In the genomic region with DNA sequence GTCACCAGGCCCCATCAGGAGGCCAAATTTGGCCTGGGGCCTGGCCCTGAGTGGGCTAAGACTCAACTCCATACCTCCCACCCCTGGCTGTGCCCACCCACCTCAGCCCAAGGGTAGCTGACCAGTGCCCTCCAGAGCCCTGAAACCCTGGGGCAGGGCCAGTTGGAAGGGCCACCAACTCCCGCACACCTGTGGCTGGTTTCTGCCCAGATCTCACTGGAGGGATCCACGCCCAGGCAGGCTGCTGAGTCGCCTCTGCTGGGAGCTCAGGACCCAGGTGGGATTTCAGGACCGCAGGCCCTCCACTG, we compare ENCODE assay signal across 15 cellular contexts. TPM values are rescaled to one million over a fixed set of nuclear protein-coding genes. Genes with fewer than 3 reads are reported as not detected.
DNase-seq lines count a peak whose midpoint lies in the region; ATAC-seq, FAIRE-seq and TF ChIP-seq lines count a peak whose summit lies in the region.
"Had no signal": no experiment of that assay in that cellular context is flagged by ENCODE, and none has a peak within 500 bp of the region (broad histone marks: within the 10 kb centered on the region; RNA-seq: fewer than 3 reads in every experiment).

No MANE protein-coding gene starts in this region.

- H3K4me3 ChIP-seq in A549, result no peak overlapping the region
- no peak overlapping the region for H3K4me3 ChIP-seq in Panc1 (ENCODE audit: low read depth in 2 of 2, low read length in 2 of 2)
- no peak overlapping the region for H3K4me3 ChIP-seq in hepatocyte
- H3K4me3 ChIP-seq in prostate gland, result no peak overlapping the region
- no peak overlapping the region for H3K4me3 ChIP-seq in naive thymus-derived CD4-positive, alpha-beta T cell (ENCODE audit: low read length)
- H3K4me3 ChIP-seq: gastroesophageal sphincter, sigmoid colon had no signal

- H4K20me1 ChIP-seq in hepatocyte (ENCODE audit: insufficient read depth, poor library complexity, severe bottlenecking), result no peaks in the 10 kb centered on the region

- POLR2A ChIA-PET in A549 (lab: Yijun Ruan, JAX), result interaction anchor here (0.6 to 1.6 kb wide), 2 partner anchors 10 to 20 kb away, joined by 3 to 4 read pairs; no protein-coding TSS in a partner anchor
- POLR2A ChIA-PET in Panc1 (lab: Charles Lee), result interaction anchor here (0.5 to 1.0 kb wide), 3 partner anchors 11 to 34 kb away, joined by 3 read pairs; a partner anchor contains a TSS
- POLR2A ChIA-PET in naive thymus-derived CD4-positive, alpha-beta T cell (lab: Charles Lee), result interaction anchor here (1.1 to 1.5 kb wide), 2 partner anchors 9 to 11 kb away, joined by 4 to 5 read pairs; a partner anchor contains a TSS

- no TSS peak for BruUV-seq in Panc1 (replicated peaks; lab: Mats Ljungman, UMichigan)

- TF ChIP-seq CTCF in A549 (IDR thresholded peaks at IDR 0.05), result no peak
- TF ChIP-seq CTCF in Panc1 (IDR thresholded peaks at IDR 0.05), result no peak
- TF ChIP-seq CTCF in hepatocyte (IDR thresholded peaks at IDR 0.05; ENCODE audit: poor library complexity), result no peak
- TF ChIP-seq CTCF in prostate gland (IDR thresholded peaks at IDR 0.05), result no peak

- H3K4me1 Mint-ChIP-seq in naive thymus-derived CD4-positive, alpha-beta T cell, result peaks cover 0 to 3% (median 0%) of the 10 kb centered on the region in 7 donors
- H3K4me1 Mint-ChIP-seq in activated T-helper 17 cell treated with anti-CD3 and anti-CD28 coated beads, Interleukin-2, amount 50 U/mL, for 72 hours, result no peaks in the 10 kb centered on the region
- H3K4me1 Mint-ChIP-seq: natural killer cell had no signal

- H3K9me3 ChIP-seq in A549 (no peaks in the 10 kb centered on the region), Panc1 (ENCODE audit: control insufficient read depth, insufficient read depth, low read depth, low read length) (no peaks in the 10 kb centered on the region), hepatocyte (ENCODE audit: low read depth) (no peaks in the 10 kb centered on the region), prostate gland (no peaks in the 10 kb centered on the region)
- no peaks in the 10 kb centered on the region for H3K9me3 ChIP-seq in naive thymus-derived CD4-positive, alpha-beta T cell (ENCODE audit: control insufficient read depth in 2 of 3, low read length in 3 of 3)
- H3K9me3 ChIP-seq: gastroesophageal sphincter, sigmoid colon had no signal

- no peak for TF ChIP-seq EP300 in A549 (IDR thresholded peaks at IDR 0.05)

- H3K4me3 Mint-ChIP-seq in naive thymus-derived CD4-positive, alpha-beta T cell, result no peak overlapping the region
- H3K4me3 Mint-ChIP-seq in activated T-helper 17 cell treated with anti-CD3 and anti-CD28 coated beads, Interleukin-2, amount 50 U/mL, for 72 hours, result no peak overlapping the region
- H3K4me3 Mint-ChIP-seq: natural killer cell had no signal

- H3K9me2 ChIP-seq in hepatocyte (replicated peaks; ENCODE audit: insufficient read depth), result no peaks in the 10 kb centered on the region

- H3K4me1 ChIP-seq in A549 (peaks cover 55% of the 10 kb centered on the region), Panc1 (ENCODE audit: control insufficient read depth, insufficient read depth, low read length) (peaks cover 66% of the 10 kb centered on the region), hepatocyte (ENCODE audit: insufficient read depth) (peaks cover 73% of the 10 kb centered on the region), prostate gland (replicated peaks) (peaks cover 70% of the 10 kb centered on the region)
- peaks cover 0 to 6% of the 10 kb centered on the region in 2 donors for H3K4me1 ChIP-seq in naive thymus-derived CD4-positive, alpha-beta T cell (ENCODE audit: control insufficient read depth in 2 of 2, insufficient read depth in 2 of 2, low read length in 2 of 2)

- no peaks in the 10 kb centered on the region for H3K27me3 ChIP-seq in Panc1 (ENCODE audit: control insufficient read depth, insufficient read depth, low read length)
- no peaks in the 10 kb centered on the region for H3K27me3 ChIP-seq in hepatocyte
- H3K27me3 ChIP-seq in prostate gland (replicated peaks; ENCODE audit: insufficient read depth), result no peaks in the 10 kb centered on the region
- no peaks in the 10 kb centered on the region for H3K27me3 ChIP-seq in naive thymus-derived CD4-positive, alpha-beta T cell (ENCODE audit: control insufficient read depth in 2 of 2, insufficient read depth in 2 of 2, low read length in 2 of 2)
- H3K27me3 ChIP-seq: gastroesophageal sphincter, sigmoid colon had no signal

- no peak overlapping the region for H3K27ac Mint-ChIP-seq in naive thymus-derived CD4-positive, alpha-beta T cell
- H3K27ac Mint-ChIP-seq in activated T-helper 17 cell treated with anti-CD3 and anti-CD28 coated beads, Interleukin-2, amount 50 U/mL, for 72 hours, result no peak overlapping the region
- H3K27ac Mint-ChIP-seq: natural killer cell had no signal

- H3K79me2 ChIP-seq in hepatocyte, result no peaks in the 10 kb centered on the region

- H3K4me2 ChIP-seq in A549 (peak overlapping the region; percentile 67), hepatocyte (peak overlapping the region; percentile 59)

- DNase-seq in A549 (ENCODE audit: low read depth in 1 of 2, low spot score in 1 of 2) (no peak), Panc1 (ENCODE audit: low read depth, low spot score) (no peak), hepatocyte (ENCODE audit: low spot score) (no peak), prostate gland (ENCODE audit: low spot score) (no peak), midbrain (lab: John Stamatoyannopoulos, UW) (no peak), NCI-H345 (lab: John Stamatoyannopoulos, UW) (no peak)
- no peak for DNase-seq in naive thymus-derived CD4-positive, alpha-beta T cell
- DNase-seq: activated CD4-positive, alpha-beta T cell treated with anti-CD3 and anti-CD28 coated beads for 48 hours; DMS 273 treated with DMSO at 0.1 percent for 48 hours; effector CD8-positive, alpha-beta T cell; natural killer cell; sigmoid colon had no signal

- in situ Hi-C loops in Panc1 (cut with HindIII; ENCODE audit: low pct_unique_long_range_greater_than_20kb, low sequenced_read_pairs), result no loop called here

- intact Hi-C loops in Panc1 (cut with micrococcal nuclease; ENCODE audit: unreplicated experiment) (no loop called here), prostate gland (cut with DNase I) (no loop called here)
- intact Hi-C loops in naive thymus-derived CD4-positive, alpha-beta T cell (cut with micrococcal nuclease), result no loop called here

- CTCF ChIA-PET in A549 (lab: Yijun Ruan, JAX), result interaction anchor here (2.2 kb wide), 1 partner anchor 79 kb away, joined by 10 read pairs; no protein-coding TSS in a partner anchor
- CTCF ChIA-PET in Panc1 (lab: Charles Lee), result no interaction called here
- CTCF ChIA-PET in naive thymus-derived CD4-positive, alpha-beta T cell (lab: Charles Lee), result interaction anchor here (0.9 to 1.8 kb wide), 2 partner anchors 9 to 40 kb away, joined by 3 to 4 read pairs; a partner anchor contains a TSS

- no peaks in the 10 kb centered on the region for H3K27me3 Mint-ChIP-seq in naive thymus-derived CD4-positive, alpha-beta T cell
- H3K27me3 Mint-ChIP-seq in activated T-helper 17 cell treated with anti-CD3 and anti-CD28 coated beads, Interleukin-2, amount 50 U/mL, for 72 hours, result no peaks in the 10 kb centered on the region

- WGBS in A549 (ENCODE audit: missing lambda C conversion rate), result no CpG with 5 or more reads among the region's 4 CpGs
- 44% methylated on average over 2 of the region's 4 CpGs for WGBS in hepatocyte (ENCODE audit: low lambda C conversion rate, missing lambda C conversion rate)
- WGBS in prostate gland, result 66% methylated on average over 4 of the region's 4 CpGs

- H3K36me3 ChIP-seq in Panc1 (ENCODE audit: control insufficient read depth, insufficient read depth, low read length) (no peaks in the 10 kb centered on the region), hepatocyte (replicated peaks; ENCODE audit: insufficient read depth, low read depth) (no peaks in the 10 kb centered on the region), prostate gland (no peaks in the 10 kb centered on the region)
- no peaks in the 10 kb centered on the region for H3K36me3 ChIP-seq in naive thymus-derived CD4-positive, alpha-beta T cell (ENCODE audit: control insufficient read depth in 2 of 3, insufficient read depth in 3 of 3, low read length in 3 of 3)
- H3K36me3 ChIP-seq: gastroesophageal sphincter, sigmoid colon had no signal

- FAIRE-seq in A549 (lab: Jason Lieb, UNC), result no peak
- FAIRE-seq: islet of Langerhans had no signal

- no peaks in the 10 kb centered on the region for H3K36me3 Mint-ChIP-seq in naive thymus-derived CD4-positive, alpha-beta T cell
- no peaks in the 10 kb centered on the region for H3K36me3 Mint-ChIP-seq in activated T-helper 17 cell treated with anti-CD3 and anti-CD28 coated beads, Interleukin-2, amount 50 U/mL, for 72 hours (ENCODE audit: low read depth)
- H3K36me3 Mint-ChIP-seq: natural killer cell had no signal

- no peak for TF ChIP-seq RAD21 in A549 (conservative IDR thresholded peaks at IDR 0.05 in 1 of 2, IDR thresholded peaks at IDR 0.05 in 1 of 2)

- no peaks in the 10 kb centered on the region for H3K9me3 Mint-ChIP-seq in naive thymus-derived CD4-positive, alpha-beta T cell
- H3K9me3 Mint-ChIP-seq in activated T-helper 17 cell treated with anti-CD3 and anti-CD28 coated beads, Interleukin-2, amount 50 U/mL, for 72 hours, result no peaks in the 10 kb centered on the region
- H3K9me3 Mint-ChIP-seq: natural killer cell had no signal

- no peak overlapping the region for H2AFZ ChIP-seq in hepatocyte

- no peak for TF ChIP-seq POLR2A in A549 (IDR thresholded peaks at IDR 0.05; ENCODE audit: low read length)
- no peak for TF ChIP-seq POLR2A in prostate gland (IDR thresholded peaks at IDR 0.05)

- peak overlapping the region; percentile 91 to 93 for H3K27ac ChIP-seq in A549
- H3K27ac ChIP-seq in Panc1 (ENCODE audit: low read length), result peak overlapping the region; percentile 76
- H3K27ac ChIP-seq in hepatocyte, result peak overlapping the region; percentile 100
- H3K27ac ChIP-seq in prostate gland, result peak overlapping the region; percentile 95 to 96
- no peak overlapping the region for H3K27ac ChIP-seq in naive thymus-derived CD4-positive, alpha-beta T cell (ENCODE audit: low read depth, low read length)

- ATAC-seq in A549 (peak in 1 of 2 experiments; percentile 2; a peak in 2 of 6 replicates), Panc1 (no peak; the same call in 1 of the 2 replicates)
- ATAC-seq in naive thymus-derived CD4-positive, alpha-beta T cell, result no peak
- ATAC-seq in activated T-helper 17 cell treated with anti-CD3 and anti-CD28 coated beads, Interleukin-2, amount 50 U/mL, for 72 hours (replicated peaks), result no peak
- ATAC-seq: natural killer cell had no signal

RNA-seq across cellular contexts. Expression of a gene that starts 8.9 kb away (rescaled TPM):
- polyA plus RNA-seq in A549 (2011; rRNA removed), result 3.8 and 4.4 TPM in 2 replicates
- polyA plus RNA-seq in A549 (2012; cell fraction: cytosol; rRNA removed), result 17.0 and 25.0 TPM in 2 replicates
- 45.2 and 46.5 TPM in 2 replicates for polyA plus RNA-seq in A549 (2012; cell fraction: nucleus; rRNA removed)
- 10.3 to 11.3 TPM (median 11.2 TPM) in 3 replicates for polyA plus RNA-seq in A549 (2017; fragmentation: RNase III; extraction: RNeasy Plus Mini Kit Qiagen cat#74134 plus additional on column Dnase treatment)
- polyA minus RNA-seq in A549 (2011; rRNA and poly(A)+ RNA removed), result 1.6 and 3.0 TPM in 2 replicates
- total RNA-seq in Panc1 (2021; ENCODE audit: unreplicated experiment), result 58.2 TPM
- polyA plus RNA-seq in Panc1 (2012; ENCODE audit: insufficient read length), result 65.3 TPM
- 71.8 and 81.1 TPM in 2 replicates for total RNA-seq in hepatocyte
- polyA plus RNA-seq in hepatocyte, result 131 and 138 TPM in 2 replicates
- total RNA-seq in prostate gland, result 100 to 1,000 TPM; 126 to 183 TPM
- 100 to 1,000 TPM in 2 of 5 experiments, 10 to 100 TPM in 3; 44.4 to 164 (median 78.3) TPM for total RNA-seq in naive thymus-derived CD4-positive, alpha-beta T cell
- polyA plus RNA-seq in naive thymus-derived CD4-positive, alpha-beta T cell, result 10 to 100 TPM; 21.3 to 38.8 TPM
- 100 to 1,000 TPM in 1 of 2 donors, 10 to 100 TPM in 1; 94.8 to 235 TPM for total RNA-seq in activated T-helper 17 cell treated with anti-CD3 and anti-CD28 coated beads, Interleukin-2, amount 50 U/mL, for 72 hours

RNA-seq across cellular contexts. Expression of a gene that starts 33.2 kb away (rescaled TPM):
- polyA plus RNA-seq in A549 (2011; rRNA removed), result 14.4 and 15.1 TPM in 2 replicates
- polyA plus RNA-seq in A549 (2012; cell fraction: cytosol; rRNA removed), result 44.0 and 51.4 TPM in 2 replicates
- polyA plus RNA-seq in A549 (2012; cell fraction: nucleus; rRNA removed), result 63.9 and 67.7 TPM in 2 replicates
- 18.7 to 20.6 TPM (median 18.7 TPM) in 3 replicates for polyA plus RNA-seq in A549 (2017; fragmentation: RNase III; extraction: RNeasy Plus Mini Kit Qiagen cat#74134 plus additional on column Dnase treatment)
- polyA minus RNA-seq in A549 (2011; rRNA and poly(A)+ RNA removed), result 3.6 TPM in 2 replicates
- 59.7 TPM for total RNA-seq in Panc1 (2021; ENCODE audit: unreplicated experiment)
- 98.5 TPM for polyA plus RNA-seq in Panc1 (2012; ENCODE audit: insufficient read length)
- 61.9 and 79.7 TPM in 2 replicates for total RNA-seq in hepatocyte
- polyA plus RNA-seq in hepatocyte, result 129 and 151 TPM in 2 replicates
- total RNA-seq in prostate gland, result 10 to 100 TPM; 55.1 to 70.1 TPM
- total RNA-seq in naive thymus-derived CD4-positive, alpha-beta T cell, result 10 to 100 TPM; 19.7 to 80.9 (median 28.5) TPM
- 10 to 100 TPM; 37.3 to 39.1 TPM for polyA plus RNA-seq in naive thymus-derived CD4-positive, alpha-beta T cell
- 10 to 100 TPM; 22.7 to 38.6 TPM for total RNA-seq in activated T-helper 17 cell treated with anti-CD3 and anti-CD28 coated beads, Interleukin-2, amount 50 U/mL, for 72 hours

RNA-seq across cellular contexts. Expression of a gene that starts 33.4 kb away (rescaled TPM):
- polyA plus RNA-seq in A549 (2011; rRNA removed), result 4.4 and 5.2 TPM in 2 replicates
- polyA plus RNA-seq in A549 (2012; cell fraction: cytosol; rRNA removed), result 8.9 and 13.6 TPM in 2 replicates
- 16.7 and 19.5 TPM in 2 replicates for polyA plus RNA-seq in A549 (2012; cell fraction: nucleus; rRNA removed)
- 6.3 to 9.0 TPM (median 7.7 TPM) in 3 replicates for polyA plus RNA-seq in A549 (2017; fragmentation: RNase III; extraction: RNeasy Plus Mini Kit Qiagen cat#74134 plus additional on column Dnase treatment)
- polyA minus RNA-seq in A549 (2011; rRNA and poly(A)+ RNA removed), result 5.8 and 8.2 TPM in 2 replicates
- total RNA-seq in Panc1 (2021; ENCODE audit: unreplicated experiment), result 23.4 TPM
- 41.1 TPM for polyA plus RNA-seq in Panc1 (2012; ENCODE audit: insufficient read length)
- total RNA-seq in hepatocyte, result 22.4 and 30.8 TPM in 2 replicates
- polyA plus RNA-seq in hepatocyte, result 62.6 and 69.6 TPM in 2 replicates
- 10 to 100 TPM; 26.1 to 33.6 TPM for total RNA-seq in prostate gland
- total RNA-seq in naive thymus-derived CD4-positive, alpha-beta T cell, result 10 to 100 TPM; 16.2 to 22.4 (median 19.5) TPM
- 10 to 100 TPM; 10.4 to 21.2 TPM for polyA plus RNA-seq in naive thymus-derived CD4-positive, alpha-beta T cell
- total RNA-seq in activated T-helper 17 cell treated with anti-CD3 and anti-CD28 coated beads, Interleukin-2, amount 50 U/mL, for 72 hours, result 10 to 100 TPM; 19.5 to 21.9 TPM
